ENCODE assay signal across 10 cellular contexts in genomic region chr12:64946132-64946829, GRCh38.
DNase-seq lines count a peak whose midpoint lies in the region; ATAC-seq and TF ChIP-seq lines count a peak whose summit lies in the region.
"Had no signal": no experiment of that assay in that cellular context is flagged by ENCODE, and none has a peak within 500 bp of the region (broad histone marks: within the 10 kb centered on the region; RNA-seq: fewer than 3 reads in every experiment).

No MANE protein-coding gene starts in this region.

- no peak for TF ChIP-seq CTCF in astrocyte of the cerebellum (IDR thresholded peaks at IDR 0.05; ENCODE audit: low read depth, low read length, missing control alignments)
- no peak for TF ChIP-seq CTCF in Caco-2 (IDR thresholded peaks at IDR 0.05; ENCODE audit: insufficient read depth in 1 of 2, low read depth in 1 of 2, low read length in 1 of 2, severe bottlenecking in 1 of 2, unreplicated experiment in 1 of 2)

- H3K36me3 ChIP-seq in Caco-2 (ENCODE audit: control insufficient read depth, insufficient read depth, low read length) = no peaks in the 10 kb centered on the region

- no peak for ATAC-seq in GM21576 (IDR thresholded peaks at IDR 0.05; ENCODE audit: unreplicated experiment)

- no peaks in the 10 kb centered on the region for H3K27me3 Mint-ChIP-seq in Caco-2 (ENCODE audit: insufficient read depth, unreplicated experiment)

- no peaks in the 10 kb centered on the region for H3K9me3 Mint-ChIP-seq in Caco-2 (ENCODE audit: unreplicated experiment)

- DNase-seq in NCI-H1417 treated with DMSO at 0.1 percent for 48 hours (lab: John Stamatoyannopoulos, UW) (peak; percentile 41), astrocyte of the cerebellum (ENCODE audit: low read depth) (peak; percentile 73), inferior parietal cortex (ENCODE audit: extremely low spot score) (peak; percentile 84), substantia nigra (lab: John Stamatoyannopoulos, UW) (peak; percentile 7 to 98 (median 82)), Caco-2 (no peak)
- DNase-seq in stimulated activated CD4-positive, alpha-beta T cell treated with anti-CD3 and anti-CD28 coated beads, Interleukin-4, amount 100 ng/mL, for 24 hours = no peak
- no peak for DNase-seq in activated CD4-positive, CD25-positive, alpha-beta regulatory T cell (lab: John Stamatoyannopoulos, UW)
- DNase-seq: kidney, NCI-H510A had no signal

- H3K4me1 Mint-ChIP-seq in Caco-2 (ENCODE audit: low read depth, unreplicated experiment) = no peaks in the 10 kb centered on the region

- intact Hi-C loops in Caco-2 (cut with micrococcal nuclease; ENCODE audit: unreplicated experiment) = no loop called here

- no peak overlapping the region for H3K4me3 ChIP-seq in astrocyte of the cerebellum (ENCODE audit: low read depth, low read length)
- H3K4me3 ChIP-seq in Caco-2 (ENCODE audit: low read depth, low read length) = no peak overlapping the region

- H3K27ac ChIP-seq in substantia nigra (ENCODE audit: low read depth, low read length, poor library complexity, severe bottlenecking) = peak overlapping the region; percentile 24

- H3K9me3 ChIP-seq in Caco-2 = no peaks in the 10 kb centered on the region

- H3K36me3 Mint-ChIP-seq in Caco-2 (ENCODE audit: insufficient read depth, unreplicated experiment) = no peaks in the 10 kb centered on the region

- H3K27me3 ChIP-seq in Caco-2 (replicated peaks; ENCODE audit: control insufficient read depth, insufficient read depth, low read length) = no peaks in the 10 kb centered on the region

- in situ Hi-C loops in astrocyte of the cerebellum (cut with HindIII; ENCODE audit: low sequenced_read_pairs) = no loop called here

- no peak overlapping the region for H3K27ac Mint-ChIP-seq in Caco-2 (ENCODE audit: unreplicated experiment)

- H3K4me3 Mint-ChIP-seq in Caco-2 (ENCODE audit: unreplicated experiment) = no peak overlapping the region

- CTCF ChIA-PET in Caco-2 (lab: Charles Lee) = no interaction called here

- POLR2A ChIA-PET in Caco-2 (lab: Charles Lee) = no interaction called here

- no peaks in the 10 kb centered on the region for H3K4me1 ChIP-seq in Caco-2

- no TSS peak for BruUV-seq in Caco-2 (replicated peaks; lab: Mats Ljungman, UMichigan)

Comparison
In these comparisons a context has a peak if more than half of its experiments do, and no peak if none do; other contexts are left out.
1. DNase-seq: peak in NCI-H1417 treated with DMSO at 0.1 percent for 48 hours (single experiment), astrocyte of the cerebellum (single experiment), inferior parietal cortex (single experiment) and substantia nigra (49 of 49); none in stimulated activated CD4-positive, alpha-beta T cell treated with anti-CD3 and anti-CD28 coated beads, Interleukin-4, amount 100 ng/mL, for 24 hours (single experiment), Caco-2 (0 of 2) and activated CD4-positive, CD25-positive, alpha-beta regulatory T cell (0 of 4).